9 cellular contexts compared by ENCODE assay signal in genomic region chr7:151409555-151410404, GRCh38. TPM values are rescaled to one million over a fixed set of nuclear protein-coding genes. Genes with fewer than 3 reads are reported as not detected.
DNase-seq lines count a peak whose midpoint lies in the region; ATAC-seq and TF ChIP-seq lines count a peak whose summit lies in the region.
"Had no signal": no experiment of that assay in that cellular context is flagged by ENCODE, and none has a peak within 500 bp of the region (broad histone marks: within the 10 kb centered on the region; RNA-seq: fewer than 3 reads in every experiment).

A gene with protein sequence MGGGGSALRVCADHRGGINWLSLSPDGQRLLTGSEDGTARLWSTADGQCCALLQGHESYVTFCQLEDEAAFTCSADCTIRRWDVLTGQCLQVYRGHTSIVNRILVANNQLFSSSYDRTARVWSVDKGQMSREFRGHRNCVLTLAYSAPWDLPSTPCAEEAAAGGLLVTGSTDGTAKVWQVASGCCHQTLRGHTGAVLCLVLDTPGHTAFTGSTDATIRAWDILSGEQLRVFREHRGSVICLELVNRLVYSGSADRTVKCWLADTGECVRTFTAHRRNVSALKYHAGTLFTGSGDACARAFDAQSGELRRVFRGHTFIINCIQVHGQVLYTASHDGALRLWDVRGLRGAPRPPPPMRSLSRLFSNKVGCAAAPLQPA (minus strand): TSS chr7:151410038. CDS start chr7:151409589, 449 bp downstream.

- H3K27ac ChIP-seq in tibial nerve = peak within 1 kb of the TSS; percentile 81 to 94 (median 89)

- H3K4me1 Mint-ChIP-seq in MCF 10A (ENCODE audit: insufficient read depth, unreplicated experiment) = no peaks in the 10 kb centered on the region
- H3K4me1 Mint-ChIP-seq in memory B cell = peaks cover 12% of the 10 kb centered on the region

- H3K27me3 Mint-ChIP-seq in MCF 10A (ENCODE audit: insufficient read depth, unreplicated experiment) (peaks cover 41% of the 10 kb centered on the region), memory B cell (peaks cover 35% of the 10 kb centered on the region)

- no peaks in the 10 kb centered on the region for H3K9me3 Mint-ChIP-seq in MCF 10A (ENCODE audit: unreplicated experiment)
- no peaks in the 10 kb centered on the region for H3K9me3 Mint-ChIP-seq in memory B cell

- no peak for ATAC-seq in memory B cell (ENCODE audit: low read depth)

- POLR2A ChIA-PET in MCF 10A (lab: Yijun Ruan, JAX) = interaction anchor here (0.7 kb wide), 1 partner anchor 11 kb away, joined by 3 read pairs; no protein-coding TSS in a partner anchor

- H3K36me3 ChIP-seq in tibial nerve = no peaks in the 10 kb centered on the region

- WGBS in tibial nerve, 2 donors = 0 to 1% methylated on average over 34 to 73 of the region's 90 CpGs

- H3K27me3 ChIP-seq in tibial nerve = peaks cover 0 to 28% of the 10 kb centered on the region in 2 donors

- H3K4me3 ChIP-seq in tibial nerve = peak within 1 kb of the TSS; percentile 52 to 79 (median 66)
- H3K4me3 ChIP-seq: lung had no signal

- H3K9me3 ChIP-seq in tibial nerve = no peaks in the 10 kb centered on the region

- peak in 1 of 2 donors; percentile 44 for TF ChIP-seq EP300 in tibial nerve (IDR thresholded peaks at IDR 0.05)

- H3K27ac Mint-ChIP-seq in MCF 10A (ENCODE audit: low read depth, unreplicated experiment) (peak within 1 kb of the TSS; percentile 39), memory B cell (peak within 1 kb of the TSS; percentile 81)

- no peak for TF ChIP-seq CTCF in MCF 10A (IDR thresholded peaks at IDR 0.05; ENCODE audit: unreplicated experiment)
- peak in 2 of 5 experiments; percentile 10 to 19 for TF ChIP-seq CTCF in tibial nerve (IDR thresholded peaks at IDR 0.05)

- no TSS peak for BruUV-seq in MCF 10A (replicated peaks; lab: Mats Ljungman, UMichigan)

- peaks cover 0 to 47% (median 19%) of the 10 kb centered on the region in 4 donors for H3K4me1 ChIP-seq in tibial nerve

- no peaks in the 10 kb centered on the region for H3K36me3 Mint-ChIP-seq in MCF 10A (ENCODE audit: insufficient read depth, unreplicated experiment)
- H3K36me3 Mint-ChIP-seq in memory B cell = no peaks in the 10 kb centered on the region

- H3K4me3 Mint-ChIP-seq in MCF 10A (ENCODE audit: unreplicated experiment) (no peak within 1 kb of the TSS), memory B cell (peak within 1 kb of the TSS; percentile 71)

- TF ChIP-seq POLR2A in tibial nerve (IDR thresholded peaks at IDR 0.05) = no peak

- DNase-seq in activated CD4-positive, alpha-beta T cell treated with anti-CD3 and anti-CD28 coated beads, Interleukin-2, amount 50 U/mL, for 1 hour = peak; percentile 30
- DNase-seq in activated CD4-positive, alpha-beta T cell treated with anti-CD3 and anti-CD28 coated beads, Interleukin-2, amount 50 U/mL, for 4 hours = no peak
- DNase-seq in MCF 10A (ENCODE audit: unreplicated experiment) (no peak), memory B cell (ENCODE audit: low spot score in 2 of 2) (no peak), tibial nerve (ENCODE audit: low spot score in 2 of 2) (no peak), superior temporal gyrus (ENCODE audit: extremely low spot score) (no peak), AG08396 (ENCODE audit: low spot score) (no peak), hippocampal formation (lab: John Stamatoyannopoulos, UW) (no peak)

- CTCF ChIA-PET in MCF 10A (lab: Yijun Ruan, JAX) = no interaction called here

- intact Hi-C loops in MCF 10A (cut with micrococcal nuclease) = no loop called here

RNA-seq across cellular contexts. Expression of the gene that starts here (rescaled TPM):
- not detected in 2 replicates for total RNA-seq in MCF 10A (2022)
- total RNA-seq in tibial nerve = 100 to 1,000 TPM in 2 of 4 donors, 10 to 100 TPM in 2; 82.9 to 142 (median 115) TPM

Comparison
In these comparisons a context has a peak if more than half of its experiments do, and no peak if none do; other contexts are left out.
1. RNA of the gene that starts here (total RNA-seq): 82.9 to 142 TPM in tibial nerve; not detected in MCF 10A; every median in the first group is over 10 times any median in the second.